Comparison of ENCODE assay signal across 6 cellular contexts in the genomic region with DNA sequence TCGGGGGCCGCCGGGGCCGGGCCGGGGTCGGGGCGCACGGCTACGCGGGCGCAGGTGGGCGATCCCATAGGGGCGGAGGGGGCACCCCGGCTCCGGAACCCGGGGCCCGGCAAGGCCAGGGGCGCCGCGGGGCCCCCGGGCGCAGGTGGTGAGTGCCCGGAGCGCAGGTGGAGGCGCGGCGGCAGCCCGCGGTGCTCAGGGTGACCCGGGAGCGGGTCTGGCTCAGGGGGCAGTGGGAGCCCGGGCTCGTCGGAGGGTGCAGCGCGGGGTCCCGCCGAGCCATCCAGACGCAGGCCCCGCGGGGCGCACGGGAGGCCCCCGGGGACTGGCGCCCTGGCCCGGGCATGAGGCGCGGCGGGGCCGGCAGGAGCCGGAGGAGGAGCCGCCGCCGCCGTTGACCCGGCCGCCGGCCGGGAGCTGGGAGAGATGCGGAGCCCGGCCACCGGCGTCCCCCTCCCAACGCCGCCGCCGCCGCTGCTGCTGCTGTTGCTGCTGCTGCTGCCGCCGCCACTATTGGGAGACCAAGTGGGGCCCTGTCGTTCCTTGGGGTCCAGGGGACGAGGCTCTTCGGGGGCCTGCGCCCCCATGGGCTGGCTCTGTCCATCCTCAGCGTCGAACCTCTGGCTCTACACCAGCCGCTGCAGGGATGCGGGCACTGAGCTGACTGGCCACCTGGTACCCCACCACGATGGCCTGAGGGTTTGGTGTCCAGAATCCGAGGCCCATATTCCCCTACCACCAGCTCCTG. TPM values are rescaled to one million over a fixed set of nuclear protein-coding genes. Genes with fewer than 3 reads are reported as not detected.
DNase-seq lines count a peak whose midpoint lies in the region; ATAC-seq and TF ChIP-seq lines count a peak whose summit lies in the region.

No MANE protein-coding gene starts in this region.

- H3K9me3 Mint-ChIP-seq in IgD-negative memory B cell, result no peaks in the 10 kb centered on the region
- no peaks in the 10 kb centered on the region for H3K9me3 Mint-ChIP-seq in stimulated activated naive CD8-positive, alpha-beta T cell treated with anti-CD3 and anti-CD28 coated beads, Interleukin-15, amount 100 ng/mL, for 72 hours

- H3K27me3 Mint-ChIP-seq in IgD-negative memory B cell, result peaks cover 14% of the 10 kb centered on the region
- H3K27me3 Mint-ChIP-seq in stimulated activated naive CD8-positive, alpha-beta T cell treated with anti-CD3 and anti-CD28 coated beads, Interleukin-15, amount 100 ng/mL, for 72 hours, result peaks cover 29% of the 10 kb centered on the region

- TF ChIP-seq CTCF in fibroblast of villous mesenchyme (IDR thresholded peaks at IDR 0.05; ENCODE audit: insufficient read depth, low read depth, low read length), result no peak

- ATAC-seq in GM21360 (IDR thresholded peaks at IDR 0.05; ENCODE audit: unreplicated experiment), result peak; percentile 26
- ATAC-seq in stimulated activated naive CD8-positive, alpha-beta T cell treated with anti-CD3 and anti-CD28 coated beads, Interleukin-15, amount 100 ng/mL, for 72 hours, result peak; percentile 66

- peaks cover 4 to 11% (median 5%) of the 10 kb centered on the region in 3 donors for H3K4me1 Mint-ChIP-seq in IgD-negative memory B cell
- H3K4me1 Mint-ChIP-seq in stimulated activated naive CD8-positive, alpha-beta T cell treated with anti-CD3 and anti-CD28 coated beads, Interleukin-15, amount 100 ng/mL, for 72 hours, result peaks cover 35% of the 10 kb centered on the region

- no peak for DNase-seq in fibroblast of villous mesenchyme (ENCODE audit: low read depth)
- peak in 1 of 2 donors; percentile 29 for DNase-seq in stimulated activated naive CD8-positive, alpha-beta T cell treated with anti-CD3 and anti-CD28 coated beads, Interleukin-15, amount 100 ng/mL, for 72 hours
- no peak for DNase-seq in midbrain (lab: John Stamatoyannopoulos, UW)
- DNase-seq in occipital lobe (lab: John Stamatoyannopoulos, UW), result no peak

- H3K27ac Mint-ChIP-seq in IgD-negative memory B cell, result no peak overlapping the region
- H3K27ac Mint-ChIP-seq in stimulated activated naive CD8-positive, alpha-beta T cell treated with anti-CD3 and anti-CD28 coated beads, Interleukin-15, amount 100 ng/mL, for 72 hours, result no peak overlapping the region

- H3K4me3 ChIP-seq in fibroblast of villous mesenchyme (ENCODE audit: low read depth, low read length), result peak overlapping the region; percentile 53

- peak overlapping the region; percentile 60 to 87 (median 74) for H3K4me3 Mint-ChIP-seq in IgD-negative memory B cell
- peak overlapping the region; percentile 35 to 57 for H3K4me3 Mint-ChIP-seq in stimulated activated naive CD8-positive, alpha-beta T cell treated with anti-CD3 and anti-CD28 coated beads, Interleukin-15, amount 100 ng/mL, for 72 hours

- H3K36me3 Mint-ChIP-seq in IgD-negative memory B cell, result peaks cover 1% of the 10 kb centered on the region

RNA-seq across cellular contexts. Expression of a gene that starts 0.5 kb away (rescaled TPM):
- polyA plus RNA-seq in IgD-negative memory B cell, result 0.15 TPM
- 1.3 TPM in 2 replicates for total RNA-seq in fibroblast of villous mesenchyme
- total RNA-seq in occipital lobe, result 41.8 TPM

RNA-seq across cellular contexts. Expression of a gene that starts 33.1 kb away (rescaled TPM):
- polyA plus RNA-seq in IgD-negative memory B cell, result not detected
- 14.2 and 23.3 TPM in 2 replicates for total RNA-seq in fibroblast of villous mesenchyme
- total RNA-seq in occipital lobe, result 11.4 TPM

RNA-seq across cellular contexts. Expression of a gene that starts 36.1 kb away (rescaled TPM):
- 127 TPM for polyA plus RNA-seq in IgD-negative memory B cell
- total RNA-seq in fibroblast of villous mesenchyme (235 and 310 TPM in 2 replicates), occipital lobe (153 TPM)

RNA-seq across cellular contexts. Expression of a gene that starts 57.0 kb away (rescaled TPM):
- not detected for polyA plus RNA-seq in IgD-negative memory B cell
- total RNA-seq in fibroblast of villous mesenchyme (not detected in 2 replicates), occipital lobe (not detected)

Comparison
In these comparisons a context has a peak if more than half of its experiments do, and no peak if none do; other contexts are left out.
1. RNA of a gene that starts 0.5 kb away (total RNA-seq): 41.8 TPM in occipital lobe (single experiment); 1.3 TPM in fibroblast of villous mesenchyme; every median in the first group is over 10 times any median in the second.